ENCODE assay signal across 15 cellular contexts in the genomic region with DNA sequence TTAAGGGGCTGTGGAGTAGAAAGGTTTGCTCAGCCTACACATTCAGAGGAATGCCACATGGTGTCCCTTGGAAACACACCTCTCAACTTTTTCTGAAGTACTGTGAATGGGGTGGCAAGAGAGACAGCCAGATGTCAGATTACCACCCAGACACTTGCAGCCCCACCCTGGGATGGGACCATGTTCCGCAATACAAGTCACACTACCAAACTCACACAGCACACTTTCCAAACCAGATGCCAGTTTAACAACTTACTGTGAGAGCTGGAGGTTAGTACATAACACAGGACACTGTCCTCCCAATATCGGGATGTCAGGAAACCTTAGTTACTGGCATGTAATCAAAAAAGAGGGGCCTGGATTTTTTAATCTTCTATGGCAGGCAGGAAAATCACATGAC. TPM values are rescaled to one million over a fixed set of nuclear protein-coding genes. Genes with fewer than 3 reads are reported as not detected.
DNase-seq lines count a peak whose midpoint lies in the region; ATAC-seq, FAIRE-seq and TF ChIP-seq lines count a peak whose summit lies in the region.
"Had no signal": no experiment of that assay in that cellular context is flagged by ENCODE, and none has a peak within 500 bp of the region (broad histone marks: within the 10 kb centered on the region; RNA-seq: fewer than 3 reads in every experiment).

No MANE protein-coding gene starts in this region.

- TF ChIP-seq CTCF in CD14-positive monocyte (IDR thresholded peaks at IDR 0.05): no peak
- TF ChIP-seq CTCF in GM23338 (conservative IDR thresholded peaks at IDR 0.05; ENCODE audit: low read depth in 2 of 2): no peak
- no peak for TF ChIP-seq CTCF in GM12878 (IDR thresholded peaks at IDR 0.05 in 2 of 3, conservative IDR thresholded peaks at IDR 0.05 in 1 of 3; ENCODE audit: control insufficient read depth in 2 of 3, extremely low read depth in 1 of 3, insufficient read depth in 1 of 3, low read depth in 3 of 3, low read length in 3 of 3)
- no peak for TF ChIP-seq CTCF in neutrophil (IDR thresholded peaks at IDR 0.05)
- no peak for TF ChIP-seq CTCF in OCI-LY7 (conservative IDR thresholded peaks at IDR 0.05; ENCODE audit: low read length)

- peak overlapping the region; percentile 37 to 87 (median 73) for H3K27ac Mint-ChIP-seq in CD14-positive monocyte
- H3K27ac Mint-ChIP-seq in GM23338: peak overlapping the region; percentile 73; the same call in 1 of the 2 replicates

- POLR2A ChIA-PET in GM12878 (lab: Charles Lee) (interaction anchor here (0.5 to 1.5 kb wide), 4 partner anchors 13 to 170 kb away, joined by 3 to 6 read pairs (median 4); no protein-coding TSS in a partner anchor), OCI-LY7 (lab: Charles Lee) (no interaction called here)

- ATAC-seq in GM23338 (no peak), GM12878 (no peak), HG03135 (IDR thresholded peaks at IDR 0.05; ENCODE audit: unreplicated experiment) (no peak), GM21619 (IDR thresholded peaks at IDR 0.05; ENCODE audit: unreplicated experiment) (no peak)

- H3K36me3 ChIP-seq in GM23338 (ENCODE audit: insufficient read depth) (no peaks in the 10 kb centered on the region), GM12878 (ENCODE audit: control insufficient read depth in 2 of 2, insufficient read depth in 2 of 2, low read length in 1 of 2) (peaks cover 1 to 2% of the 10 kb centered on the region in 2 experiments; a peak in 2 of 4 replicates), neutrophil (no peaks in the 10 kb centered on the region), OCI-LY7 (ENCODE audit: insufficient read depth, low read length) (no peaks in the 10 kb centered on the region)

- in situ Hi-C loops in GM12878 (cut with MboI): no loop called here

- no peak for TF ChIP-seq EP300 in GM12878 (IDR thresholded peaks at IDR 0.05; ENCODE audit: borderline replicate concordance in 1 of 2, control insufficient read depth in 1 of 2, low read depth in 2 of 2, low read length in 2 of 2)

- no peak overlapping the region; the same call in 1 of the 2 replicates for H3K9ac ChIP-seq in GM12878 (ENCODE audit: control insufficient read depth, insufficient read depth, low read length)

- H3K4me1 Mint-ChIP-seq in CD14-positive monocyte: peaks cover 80% of the 10 kb centered on the region
- peaks cover 83% of the 10 kb centered on the region for H3K4me1 Mint-ChIP-seq in GM23338

- intact Hi-C loops in CD14-positive monocyte (cut with micrococcal nuclease) (loop anchor here in 1 of 2 donors (10.0 kb wide), 2 partner anchors 51 to 321 kb away; no protein-coding TSS in a partner anchor), GM12878 (cut with micrococcal nuclease; ENCODE audit: unreplicated experiment) (no loop called here), OCI-LY7 (cut with micrococcal nuclease; ENCODE audit: unreplicated experiment) (no loop called here)

- RAD21 ChIA-PET in GM12878 (lab: Charles Lee; ENCODE audit: unreplicated experiment): interaction anchor here (1.1 to 1.8 kb wide), 2 partner anchors 10 to 19 kb away, joined by 5 read pairs; no protein-coding TSS in a partner anchor

- CTCF ChIA-PET in GM12878 (lab: Yijun Ruan, JAX) (interaction anchor here (0.5 to 2.9 kb wide), 5 partner anchors 19 to 1713 kb away, joined by 3 to 11 read pairs (median 4); no protein-coding TSS in a partner anchor), OCI-LY7 (lab: Charles Lee; ENCODE audit: unreplicated experiment) (no interaction called here)

- H3K27me3 ChIP-seq in GM23338 (ENCODE audit: insufficient read depth) (no peaks in the 10 kb centered on the region), GM12878 (replicated peaks in 1 of 2; ENCODE audit: control insufficient read depth in 2 of 2, insufficient read depth in 2 of 2, low read length in 1 of 2) (no peaks in the 10 kb centered on the region), neutrophil (no peaks in the 10 kb centered on the region)

- H3K36me3 Mint-ChIP-seq in CD14-positive monocyte (peaks cover 0 to 8% of the 10 kb centered on the region in 2 donors), GM23338 (ENCODE audit: low read depth) (no peaks in the 10 kb centered on the region)

- no peak for FAIRE-seq in GM12878 (lab: Jason Lieb, UNC)
- FAIRE-seq: H54, TTC549 had no signal

- H3K9me3 Mint-ChIP-seq in CD14-positive monocyte (no peaks in the 10 kb centered on the region), GM23338 (no peaks in the 10 kb centered on the region)

- no peak for TF ChIP-seq POLR2A in GM12878 (IDR thresholded peaks at IDR 0.05; ENCODE audit: low read depth, low read length)

- H3K27me3 Mint-ChIP-seq in CD14-positive monocyte (ENCODE audit: low read depth in 3 of 3) (peaks cover 0 to 2% (median 0%) of the 10 kb centered on the region in 3 donors), GM23338 (ENCODE audit: insufficient read depth, low read depth, poor library complexity) (peaks cover 24% of the 10 kb centered on the region)

- H3K4me3 ChIP-seq in GM23338 (no peak overlapping the region), GM12878 (no peak overlapping the region; the same call in 1 of the 2 replicates), neutrophil (ENCODE audit: low read depth in 1 of 2, low read length in 1 of 2) (no peak overlapping the region), OCI-LY7 (ENCODE audit: low read depth, low read length, poor library complexity, severe bottlenecking) (no peak overlapping the region)

- H2AFZ ChIP-seq in GM23338: no peak overlapping the region
- H2AFZ ChIP-seq in GM12878 (ENCODE audit: control insufficient read depth, low read depth, low read length): no peak overlapping the region
- H2AFZ ChIP-seq in OCI-LY7 (ENCODE audit: low read length): no peak overlapping the region

- TF ChIP-seq RAD21 in GM12878 (IDR thresholded peaks at IDR 0.05; ENCODE audit: insufficient read depth, low read depth, low read length): no peak

- no peak overlapping the region for H3K27ac ChIP-seq in GM23338 (ENCODE audit: low read depth)
- H3K27ac ChIP-seq in GM12878 (ENCODE audit: control insufficient read depth, insufficient read depth): no peak overlapping the region
- H3K27ac ChIP-seq in neutrophil: peak overlapping the region; percentile 54
- H3K27ac ChIP-seq in OCI-LY7 (ENCODE audit: low read depth, low read length, poor library complexity, severe bottlenecking): no peak overlapping the region

- SMC1A ChIA-PET in GM12878 (lab: Charles Lee; ENCODE audit: uncharacterized antibody, unreplicated experiment): interaction anchor here (0.9 to 1.0 kb wide), 2 partner anchors 8 to 44 kb away, joined by 5 to 6 read pairs; no protein-coding TSS in a partner anchor

- no peaks in the 10 kb centered on the region for H3K9me3 ChIP-seq in GM12878 (replicated peaks; ENCODE audit: control insufficient read depth, insufficient read depth, low read length)
- no peaks in the 10 kb centered on the region for H3K9me3 ChIP-seq in neutrophil
- H3K9me3 ChIP-seq in OCI-LY7 (ENCODE audit: low read length): no peaks in the 10 kb centered on the region

- no TSS peak for BruUV-seq in GM12878 (replicated peaks; lab: Mats Ljungman, UMichigan)
- no TSS peak for BruUV-seq in OCI-LY7 (replicated peaks; lab: Mats Ljungman, UMichigan)

- H4K20me1 ChIP-seq in GM23338 (replicated peaks; ENCODE audit: insufficient read depth) (peaks cover 88% of the 10 kb centered on the region), GM12878 (ENCODE audit: control insufficient read depth, insufficient read depth) (peaks cover 47% of the 10 kb centered on the region), OCI-LY7 (ENCODE audit: insufficient read depth, low read length) (peaks cover 76% of the 10 kb centered on the region)

- 98% methylated on average over 2 of the region's 2 CpGs for WGBS in GM12878 (ENCODE audit: insufficient coverage, insufficient replicate concordance, low lambda C conversion rate, missing lambda C conversion rate)

- H3K9me2 ChIP-seq in GM23338 (ENCODE audit: insufficient read depth): no peaks in the 10 kb centered on the region
- no peaks in the 10 kb centered on the region for H3K9me2 ChIP-seq in OCI-LY7 (ENCODE audit: insufficient read depth, low read length)

- H3K4me1 ChIP-seq in GM23338 (ENCODE audit: insufficient read depth): peaks cover 67% of the 10 kb centered on the region
- peaks cover 63% of the 10 kb centered on the region for H3K4me1 ChIP-seq in GM12878 (ENCODE audit: control insufficient read depth, insufficient read depth, low read length)
- peaks cover 74% of the 10 kb centered on the region in 2 experiments for H3K4me1 ChIP-seq in neutrophil (ENCODE audit: control insufficient read depth in 1 of 2, insufficient read depth in 1 of 2, low read depth in 1 of 2, low read length in 1 of 2)
- H3K4me1 ChIP-seq in OCI-LY7 (ENCODE audit: insufficient read depth, low read length, poor library complexity, severe bottlenecking): peaks cover 66% of the 10 kb centered on the region

- DNase-seq in CD14-positive monocyte (ENCODE audit: low spot score) (no peak), GM23338 (ENCODE audit: low spot score) (no peak), GM12878 (ENCODE audit: low read depth, low spot score) (no peak), OCI-LY7 (ENCODE audit: low spot score) (no peak), D341Med (ENCODE audit: low spot score) (no peak)
- DNase-seq: anterior cingulate cortex; foreskin fibroblast; NCI-H1092 treated with DMSO at 0.1 percent for 48 hours; SHP77; stimulated activated naive CD4-positive, alpha-beta T cell treated with Interleukin-2 at 50 U/mL for 16 hours had no signal

- H3K79me2 ChIP-seq in GM23338 (replicated peaks; ENCODE audit: insufficient read depth) (peaks cover 92% of the 10 kb centered on the region), GM12878 (ENCODE audit: control insufficient read depth, insufficient read depth, low read length) (peaks cover 94% of the 10 kb centered on the region), OCI-LY7 (ENCODE audit: insufficient read depth, low read depth, low read length) (peaks cover 84% of the 10 kb centered on the region)

- no peak overlapping the region for H3K4me3 Mint-ChIP-seq in CD14-positive monocyte
- H3K4me3 Mint-ChIP-seq in GM23338: no peak overlapping the region

- no peak overlapping the region for H3K4me2 ChIP-seq in GM23338
- peak overlapping the region; percentile 26; the same call in 1 of the 2 replicates for H3K4me2 ChIP-seq in GM12878 (ENCODE audit: control insufficient read depth, insufficient read depth)
- no peak overlapping the region for H3K4me2 ChIP-seq in OCI-LY7 (ENCODE audit: low read length)

- H3F3A ChIP-seq in GM23338 (replicated peaks; ENCODE audit: low read depth): peaks cover 2% of the 10 kb centered on the region; the same call in 1 of the 2 replicates

RNA-seq across cellular contexts. Expression of gene USP7, which starts 7.9 kb away (rescaled TPM):
- 1 to 10 TPM; 2.4 to 4.1 TPM for polyA plus RNA-seq in CD14-positive monocyte
- total RNA-seq in GM23338 (2014; rRNA removed; shearing (Covaris generic)): 130 and 169 TPM in 2 replicates
- polyA plus RNA-seq in GM23338 (2016; fragmentation: Nextera tagmentation; extraction: Ambion mirVana): 39.9 and 42.3 TPM in 2 replicates
- total RNA-seq in GM12878 (2013; cell fraction: nucleolus; rRNA removed): 276 and 307 TPM in 2 replicates
- 74.3 and 81.3 TPM in 2 replicates for total RNA-seq in GM12878 (2014; rRNA removed)
- 68.0 and 68.9 TPM in 2 replicates for total RNA-seq in GM12878 (2014; rRNA removed; fragmentation: Illumina TruSeq; extraction: Trizol)
- total RNA-seq in GM12878 (2021): 133 and 138 TPM in 2 replicates
- 52.7 TPM for polyA plus RNA-seq in GM12878 (2011; ENCODE audit: low read depth)
- 86.4 and 100 TPM in 2 replicates for polyA plus RNA-seq in GM12878 (2011; rRNA removed)
- polyA plus RNA-seq in GM12878 (2011; cell fraction: cytosol; rRNA removed): 24.9 and 31.7 TPM in 2 replicates
- 137 and 156 TPM in 2 replicates for polyA plus RNA-seq in GM12878 (2011; cell fraction: nucleus; rRNA removed)
- polyA plus RNA-seq in GM12878 (2012): 86.1 and 88.3 TPM in 2 replicates
- polyA plus RNA-seq in GM12878 (2014; fragmentation: Illumina TruSeq; extraction: Trizol): 107 and 144 TPM in 2 replicates
- polyA plus RNA-seq in GM12878 (2014; fragmentation: Nextera tagmentation; extraction: Ambion mirVana): 10 to 100 TPM; 20.8 to 25.0 TPM
- polyA plus RNA-seq in GM12878 (2014; rRNA removed): 53.0 and 57.4 TPM in 2 replicates
- 10 to 100 TPM; 16.2 to 18.6 TPM for polyA plus RNA-seq in GM12878 (2016; fragmentation: Nextera tagmentation; extraction: Ambion mirVana)
- 132 and 155 TPM in 2 replicates for polyA minus RNA-seq in GM12878 (2011; rRNA and poly(A)+ RNA removed)
- 44.8 and 51.1 TPM in 2 replicates for polyA minus RNA-seq in GM12878 (2011; cell fraction: cytosol; rRNA and poly(A)+ RNA removed)
- 130 and 190 TPM in 2 replicates for polyA minus RNA-seq in GM12878 (2011; cell fraction: nucleus; rRNA and poly(A)+ RNA removed)
- 46.4 and 61.5 TPM in 2 replicates for total RNA-seq in OCI-LY7 (2014; rRNA removed; shearing (Covaris generic))
- 127 and 132 TPM in 2 replicates for total RNA-seq in OCI-LY7 (2022)
